Comparison of ENCODE assay signal across 9 cellular contexts in the genomic region with DNA sequence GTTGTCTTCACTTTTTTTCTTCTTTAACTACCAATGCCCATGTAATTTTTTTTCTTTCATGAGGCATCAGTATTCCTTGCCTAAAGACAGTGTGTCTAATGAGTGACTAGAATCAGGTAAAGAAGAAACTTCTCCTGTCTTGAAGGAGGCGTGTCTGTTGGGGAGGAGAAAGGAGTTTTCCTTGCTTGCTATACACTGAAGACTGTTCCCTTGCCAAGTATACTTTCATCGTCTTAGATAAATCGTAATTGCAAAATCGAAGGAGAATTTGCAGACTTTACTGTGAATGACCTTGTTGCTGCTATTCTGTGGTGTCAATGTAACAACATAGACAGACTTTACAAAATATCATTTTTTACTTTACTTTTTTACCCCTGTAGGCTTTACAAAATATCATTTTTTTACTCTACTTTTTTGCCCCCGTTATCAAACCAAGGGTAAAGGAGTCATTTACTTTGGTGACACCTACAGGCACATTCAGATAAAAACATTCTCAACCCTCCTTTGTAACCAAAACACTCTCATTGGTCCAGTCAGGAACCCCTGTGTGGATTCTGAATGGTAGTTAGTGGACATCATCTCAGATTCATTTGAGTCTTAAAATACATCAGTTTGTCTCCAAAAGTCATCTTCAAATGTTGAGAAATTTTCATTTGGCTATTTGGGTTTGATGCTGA.
DNase-seq lines count a peak whose midpoint lies in the region; ATAC-seq, FAIRE-seq and TF ChIP-seq lines count a peak whose summit lies in the region.
"Had no signal": no experiment of that assay in that cellular context is flagged by ENCODE, and none has a peak within 500 bp of the region (broad histone marks: within the 10 kb centered on the region; RNA-seq: fewer than 3 reads in every experiment).

No MANE protein-coding gene starts in this region.

- WGBS in iPS DF 6.9 (ENCODE audit: insufficient coverage, insufficient read length): 100% methylated on average over 1 of the region's 5 CpGs
- 59 to 67% methylated on average over 5 of the region's 5 CpGs for WGBS in upper lobe of left lung, 2 donors

- no peak for TF ChIP-seq EP300 in upper lobe of left lung (IDR thresholded peaks at IDR 0.05)

- TF ChIP-seq CTCF in PC-3 (conservative IDR thresholded peaks at IDR 0.05; ENCODE audit: low read depth, low read length): peak; percentile 70
- TF ChIP-seq CTCF in upper lobe of left lung (IDR thresholded peaks at IDR 0.05): peak in 2 of 6 experiments; percentile 29 to 48

- peak; percentile 20 for FAIRE-seq in GM12891 (lab: Jason Lieb, UNC)
- FAIRE-seq: keratinocyte had no signal

- peaks cover 36% of the 10 kb centered on the region for H3K4me1 ChIP-seq in PC-3 (ENCODE audit: insufficient read depth, low read length)
- no peaks in the 10 kb centered on the region for H3K4me1 ChIP-seq in iPS DF 6.9 (ENCODE audit: control insufficient read depth, insufficient read depth, low read length)
- peaks cover 0 to 10% (median 3%) of the 10 kb centered on the region in 4 donors for H3K4me1 ChIP-seq in upper lobe of left lung
- H3K4me1 ChIP-seq: SJCRH30 had no signal

- no peak overlapping the region for H2AFZ ChIP-seq in PC-3 (ENCODE audit: low read length)

- no peak overlapping the region for H3K9ac ChIP-seq in PC-3 (ENCODE audit: low read length)

- no peak overlapping the region for H3K4me2 ChIP-seq in PC-3 (ENCODE audit: low read length)

- no TSS peak for BruUV-seq in PC-3 (replicated peaks; lab: Mats Ljungman, UMichigan)

- ATAC-seq in PC-3: no peak
- ATAC-seq in upper lobe of left lung (ENCODE audit: low FRiP score in 2 of 2): no peak

- H3K27ac ChIP-seq in PC-3 (ENCODE audit: low read length) (no peak overlapping the region), iPS DF 6.9 (ENCODE audit: low read length) (no peak overlapping the region), upper lobe of left lung (no peak overlapping the region)
- H3K27ac ChIP-seq: SJCRH30 had no signal

- H3K36me3 ChIP-seq in PC-3 (ENCODE audit: low read depth, low read length): no peaks in the 10 kb centered on the region
- no peaks in the 10 kb centered on the region for H3K36me3 ChIP-seq in iPS DF 6.9 (ENCODE audit: control insufficient read depth, insufficient read depth, low read length)
- no peaks in the 10 kb centered on the region for H3K36me3 ChIP-seq in upper lobe of left lung
- H3K36me3 ChIP-seq: SJCRH30 had no signal

- H3K27me3 ChIP-seq in PC-3 (ENCODE audit: low read length): no peaks in the 10 kb centered on the region
- no peaks in the 10 kb centered on the region for H3K27me3 ChIP-seq in iPS DF 6.9 (ENCODE audit: control insufficient read depth, insufficient read depth, low read length)
- no peaks in the 10 kb centered on the region for H3K27me3 ChIP-seq in upper lobe of left lung
- H3K27me3 ChIP-seq: SJCRH30 had no signal

- H3K9me3 ChIP-seq in PC-3 (ENCODE audit: low read length) (no peaks in the 10 kb centered on the region), iPS DF 6.9 (ENCODE audit: control insufficient read depth, insufficient read depth, low read length) (no peaks in the 10 kb centered on the region), upper lobe of left lung (no peaks in the 10 kb centered on the region)
- H3K9me3 ChIP-seq: SJCRH30 had no signal

- CTCF ChIA-PET in PC-3 (lab: Charles Lee): no interaction called here

- no peaks in the 10 kb centered on the region for H4K20me1 ChIP-seq in PC-3 (ENCODE audit: low read length)

- DNase-seq in GM12891 (ENCODE audit: insufficient read length, low spot score): no peak
- DNase-seq in HCEC 1CT: peak; percentile 47
- peak; percentile 36 for DNase-seq in PC-3
- peak; percentile 20 for DNase-seq in iPS DF 6.9 (ENCODE audit: low read depth, low spot score)
- DNase-seq in cerebellar cortex (ENCODE audit: low spot score): no peak
- DNase-seq in upper lobe of left lung: no peak
- no peak for DNase-seq in GM03348 (ENCODE audit: low spot score)

- H3K9me2 ChIP-seq in PC-3 (replicated peaks; ENCODE audit: low read length): no peaks in the 10 kb centered on the region

- TF ChIP-seq POLR2A in GM12891 (IDR thresholded peaks at IDR 0.05; ENCODE audit: low read depth, low read length) (no peak), upper lobe of left lung (IDR thresholded peaks at IDR 0.05) (no peak)

- intact Hi-C loops in PC-3 (cut with micrococcal nuclease): loop anchor here (5.0 kb wide), 1 partner anchor 204 kb away; no protein-coding TSS in a partner anchor

- no peaks in the 10 kb centered on the region for H3K79me2 ChIP-seq in PC-3 (ENCODE audit: low read length)

- POLR2A ChIA-PET in PC-3 (lab: Charles Lee; ENCODE audit: unreplicated experiment): no interaction called here

- H3K4me3 ChIP-seq in PC-3 (ENCODE audit: low read length) (no peak overlapping the region), iPS DF 6.9 (ENCODE audit: low read length) (no peak overlapping the region), upper lobe of left lung (no peak overlapping the region)
- H3K4me3 ChIP-seq: SJCRH30 had no signal

- H3F3A ChIP-seq in PC-3 (ENCODE audit: low read length, unreplicated experiment): no peaks in the 10 kb centered on the region

TF ChIP-seq in GM12891, 5 proteins besides CTCF, POLR2A, EP300 and RAD21:
- TF ChIP-seq POU2F2 (IDR thresholded peaks at IDR 0.05; ENCODE audit: low read depth, low read length): no peak
- TF ChIP-seq POLR2AphosphoS5 (IDR thresholded peaks at IDR 0.05; ENCODE audit: low read depth, low read length): no peak
- TF ChIP-seq TAF1 (IDR thresholded peaks at IDR 0.05; ENCODE audit: low read depth, low read length): no peak
- no peak for TF ChIP-seq SPI1 (IDR thresholded peaks at IDR 0.05; ENCODE audit: low read depth, low read length)
- no peak for TF ChIP-seq PAX5 (IDR thresholded peaks at IDR 0.05; ENCODE audit: insufficient read depth, low read length, severe bottlenecking)

Comparison
In these comparisons a context has a peak if more than half of its experiments do, and no peak if none do; other contexts are left out.
1. DNase-seq: peak in HCEC 1CT (single experiment), PC-3 (single experiment) and iPS DF 6.9 (single experiment); none in GM12891 (single experiment), cerebellar cortex (single experiment), upper lobe of left lung (0 of 2) and GM03348 (single experiment).